In the genomic region with DNA sequence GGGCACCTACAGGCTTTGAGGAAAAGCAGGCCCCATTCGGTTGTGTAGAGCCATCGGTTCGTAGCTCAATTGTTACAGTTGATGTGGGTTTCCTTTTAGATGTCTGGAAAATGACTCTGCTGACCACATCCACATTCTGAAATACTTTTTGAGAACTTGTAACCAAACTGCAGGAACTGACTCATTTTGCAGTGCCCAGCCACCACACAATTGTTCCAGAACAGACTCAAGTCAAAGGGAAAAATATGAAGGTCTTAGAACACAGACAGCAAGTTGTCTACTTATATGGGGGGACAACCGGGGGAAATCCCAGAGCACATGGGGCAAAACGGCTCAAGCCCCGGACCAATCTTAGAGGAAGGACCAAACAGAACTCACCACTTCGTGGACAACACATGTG, we compare ENCODE assay signal across 1 cellular context.
TF ChIP-seq lines count a peak whose summit lies in the region.

No MANE protein-coding gene starts in this region.

TF ChIP-seq in GM23338, 12 proteins besides CTCF, POLR2A, EP300 and RAD21 (continued from another document):
- TF ChIP-seq REST (IDR thresholded peaks at IDR 0.05; ENCODE audit: unreplicated experiment) (no peak), POLR2AphosphoS5 (IDR thresholded peaks at IDR 0.05; ENCODE audit: low read depth) (no peak), EZH2phosphoT487 (IDR thresholded peaks at IDR 0.05; ENCODE audit: unreplicated experiment) (no peak)
- TF ChIP-seq, protein P1, sequence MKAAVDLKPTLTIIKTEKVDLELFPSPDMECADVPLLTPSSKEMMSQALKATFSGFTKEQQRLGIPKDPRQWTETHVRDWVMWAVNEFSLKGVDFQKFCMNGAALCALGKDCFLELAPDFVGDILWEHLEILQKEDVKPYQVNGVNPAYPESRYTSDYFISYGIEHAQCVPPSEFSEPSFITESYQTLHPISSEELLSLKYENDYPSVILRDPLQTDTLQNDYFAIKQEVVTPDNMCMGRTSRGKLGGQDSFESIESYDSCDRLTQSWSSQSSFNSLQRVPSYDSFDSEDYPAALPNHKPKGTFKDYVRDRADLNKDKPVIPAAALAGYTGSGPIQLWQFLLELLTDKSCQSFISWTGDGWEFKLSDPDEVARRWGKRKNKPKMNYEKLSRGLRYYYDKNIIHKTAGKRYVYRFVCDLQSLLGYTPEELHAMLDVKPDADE (IDR thresholded peaks at IDR 0.05) = no peak
